19 cellular contexts compared by ENCODE assay signal in genomic region chr20:61297981-61298380, GRCh38. TPM values are rescaled to one million over a fixed set of nuclear protein-coding genes. Genes with fewer than 3 reads are reported as not detected.
DNase-seq lines count a peak whose midpoint lies in the region; ATAC-seq and TF ChIP-seq lines count a peak whose summit lies in the region.
"Had no signal": no experiment of that assay in that cellular context is flagged by ENCODE, and none has a peak within 500 bp of the region (broad histone marks: within the 10 kb centered on the region; RNA-seq: fewer than 3 reads in every experiment).

No MANE protein-coding gene starts in this region.

- H3K36me3 ChIP-seq in prostate gland (no peaks in the 10 kb centered on the region), tibial nerve (no peaks in the 10 kb centered on the region)

- TF ChIP-seq POLR2A in prostate gland (IDR thresholded peaks at IDR 0.05) (no peak), tibial nerve (IDR thresholded peaks at IDR 0.05) (no peak)

- H3K4me3 ChIP-seq in AG09309 (ENCODE audit: control insufficient read depth, low read depth, low read length) (no peak overlapping the region), fibroblast of the aortic adventitia (ENCODE audit: low read depth, low read length) (no peak overlapping the region), prostate gland (no peak overlapping the region), tibial nerve (no peak overlapping the region)
- H3K4me3 ChIP-seq: skin epidermis had no signal

- H3K27me3 ChIP-seq in prostate gland (replicated peaks; ENCODE audit: insufficient read depth), result no peaks in the 10 kb centered on the region
- H3K27me3 ChIP-seq in tibial nerve, result no peaks in the 10 kb centered on the region

- H3K4me1 ChIP-seq in prostate gland (replicated peaks), result no peaks in the 10 kb centered on the region
- no peaks in the 10 kb centered on the region for H3K4me1 ChIP-seq in tibial nerve

- TF ChIP-seq EP300 in tibial nerve (IDR thresholded peaks at IDR 0.05), result no peak

- intact Hi-C loops in prostate gland (cut with DNase I), result no loop called here

- no peak for TF ChIP-seq CTCF in AG09309 (IDR thresholded peaks at IDR 0.05; ENCODE audit: control insufficient read depth, insufficient read depth, low read depth, low read length, missing control alignments)
- no peak for TF ChIP-seq CTCF in fibroblast of the aortic adventitia (IDR thresholded peaks at IDR 0.05; ENCODE audit: insufficient read depth, low read length)
- TF ChIP-seq CTCF in prostate gland (IDR thresholded peaks at IDR 0.05), result no peak
- no peak for TF ChIP-seq CTCF in tibial nerve (IDR thresholded peaks at IDR 0.05)

- H3K9me3 ChIP-seq in prostate gland, result no peaks in the 10 kb centered on the region
- peaks cover 0 to 5% (median 0%) of the 10 kb centered on the region in 4 donors for H3K9me3 ChIP-seq in tibial nerve

- 92% methylated on average over 13 of the region's 17 CpGs for WGBS in prostate gland
- WGBS in tibial nerve, 2 donors, result 86 to 93% methylated on average over 15 to 17 of the region's 17 CpGs

- H3K27ac ChIP-seq in prostate gland (no peak overlapping the region), tibial nerve (no peak overlapping the region)
- H3K27ac ChIP-seq: epithelial cell of prostate, skin epidermis had no signal

- peak; percentile 45 for DNase-seq in AG09309 (ENCODE audit: low read depth)
- DNase-seq in HT1080 (ENCODE audit: low read depth), result peak; percentile 93
- peak; percentile 34 for DNase-seq in amniotic epithelial cell (ENCODE audit: low read depth)
- peak; percentile 28 for DNase-seq in fibroblast of the aortic adventitia (ENCODE audit: low read depth)
- DNase-seq in prostate gland (ENCODE audit: low spot score), result no peak
- no peak for DNase-seq in tibial nerve (ENCODE audit: low spot score in 2 of 2)
- no peak for DNase-seq in effector CD4-positive, alpha-beta T cell
- DNase-seq: activated CD4-positive, alpha-beta T cell treated with anti-CD3 and anti-CD28 coated beads, Interleukin-2, amount 50 U/mL, for 4 hours; activated naive CD8-positive, alpha-beta T cell treated with anti-CD3 and anti-CD28 coated beads for 36 hours; activated T-cell treated with anti-CD3 and anti-CD28 coated beads, Interleukin-2, amount 50 U/mL, for 1 hour; GF-D8; Kasumi-1; NCI-H1417 treated with DMSO at 0.1 percent for 48 hours; trophoblast cell had no signal

- ATAC-seq in HG03159 (IDR thresholded peaks at IDR 0.05; ENCODE audit: unreplicated experiment), result no peak
- ATAC-seq: stimulated activated effector memory CD8-positive, alpha-beta T cell treated with anti-CD3 and anti-CD28 coated beads, Interleukin-12 subunit alpha, Interleukin-12 subunit beta, amount 100 ng/mL, for 72 hours had no signal

RNA-seq across cellular contexts. Expression of gene CDH4, which starts 45.9 kb away (rescaled TPM):
- 9.0 and 10.8 TPM in 2 replicates for total RNA-seq in HT1080 (2014; rRNA removed; shearing (Covaris generic))
- polyA plus RNA-seq in HT1080 (2015; cell fraction: cytosol; rRNA removed), result 2.3 and 2.4 TPM in 2 replicates
- 3.3 TPM in 2 replicates for polyA plus RNA-seq in HT1080 (2015; cell fraction: nucleus; rRNA removed)
- total RNA-seq in fibroblast of the aortic adventitia (ENCODE audit: low replicate concordance) (0.18 and 0.25 TPM in 2 replicates), prostate gland (1 to 10 TPM in 1 of 2 donors, under 1 TPM in 1; 0.05 to 2.2 TPM), tibial nerve (1 to 10 TPM in 2 of 4 donors, under 1 TPM in 2; 0.78 to 2.3 (median 1.0) TPM)
- total RNA-seq: SK-MEL-5 had no signal

Comparison
In these comparisons a context has a peak if more than half of its experiments do, and no peak if none do; other contexts are left out.
1. DNase-seq: peak in AG09309 (single experiment), HT1080 (single experiment), amniotic epithelial cell (single experiment) and fibroblast of the aortic adventitia (single experiment); none in prostate gland (single experiment), tibial nerve (0 of 2) and effector CD4-positive, alpha-beta T cell (single experiment).